13 cellular contexts compared by ENCODE assay signal in the genomic region with DNA sequence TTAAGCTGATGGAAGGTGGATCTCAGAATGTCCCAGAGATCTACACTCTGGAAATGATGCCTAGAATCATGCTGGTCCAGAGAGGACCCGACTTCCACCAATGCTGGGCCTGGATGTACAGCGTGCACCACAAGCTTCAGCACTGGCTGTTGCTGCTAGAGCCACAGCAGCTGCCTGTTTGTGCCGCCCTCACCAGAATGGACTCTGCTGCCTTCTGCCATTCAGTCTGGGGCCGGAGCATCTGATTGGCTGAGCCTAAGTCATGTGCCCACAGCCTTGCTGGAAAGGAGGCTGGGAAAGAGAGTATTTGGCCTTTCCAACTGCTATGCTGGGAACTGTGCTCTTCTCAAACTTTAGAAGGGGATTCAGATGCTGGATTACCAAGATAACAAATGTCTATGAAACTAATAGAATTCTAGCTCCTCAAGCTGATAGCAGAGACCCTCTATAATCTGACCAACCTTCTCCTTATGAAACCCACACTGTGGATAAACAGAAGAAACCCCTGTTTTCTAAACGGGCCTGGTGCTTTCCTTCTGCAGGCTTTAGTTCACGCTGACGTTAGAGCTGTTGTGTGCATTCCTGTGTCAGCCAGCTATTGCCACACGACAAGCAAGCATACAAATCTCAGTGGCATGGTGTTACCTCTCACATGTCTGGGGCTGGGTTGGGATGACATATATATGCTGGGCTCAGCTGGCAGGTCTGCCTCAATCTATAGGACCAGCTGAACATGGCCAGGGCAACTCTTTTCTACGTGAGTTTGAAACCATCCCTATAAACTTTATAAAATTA. TPM values are rescaled to one million over a fixed set of nuclear protein-coding genes. Genes with fewer than 3 reads are reported as not detected.
DNase-seq lines count a peak whose midpoint lies in the region; ATAC-seq and TF ChIP-seq lines count a peak whose summit lies in the region.
"Had no signal": no experiment of that assay in that cellular context is flagged by ENCODE, and none has a peak within 500 bp of the region (broad histone marks: within the 10 kb centered on the region; RNA-seq: fewer than 3 reads in every experiment).

No MANE protein-coding gene starts in this region.

- H3K4me3 ChIP-seq in Caco-2 (ENCODE audit: low read depth, low read length) (no peak overlapping the region), endodermal cell (ENCODE audit: low read length) (no peak overlapping the region)

- intact Hi-C loops in Caco-2 (cut with micrococcal nuclease; ENCODE audit: unreplicated experiment): no loop called here

- H3K27me3 Mint-ChIP-seq in Caco-2 (ENCODE audit: insufficient read depth, unreplicated experiment) (peaks cover 13% of the 10 kb centered on the region), endodermal cell (ENCODE audit: insufficient read depth) (peaks cover 10% of the 10 kb centered on the region), neural crest cell (ENCODE audit: low read depth) (no peaks in the 10 kb centered on the region)

- DNase-seq in Caco-2 (peak; percentile 2 to 34), NCI-H524 (lab: John Stamatoyannopoulos, UW) (peak; percentile 28 to 77), endodermal cell (peak; percentile 83), neural crest cell (ENCODE audit: low read depth, low spot score) (peak; percentile 34), activated T-cell treated with anti-CD3 and anti-CD28 coated beads for 4 hours (no peak), OCI-M1 (lab: John Stamatoyannopoulos, UW) (no peak)
- DNase-seq in central memory CD4-positive, alpha-beta T cell: no peak
- DNase-seq: DMS79; naive thymus-derived CD8-positive, alpha-beta T cell; NCI-H2029 treated with DMSO at 0.1 percent for 48 hours had no signal

- no peaks in the 10 kb centered on the region for H3K4me1 Mint-ChIP-seq in Caco-2 (ENCODE audit: low read depth, unreplicated experiment)
- peaks cover 9% of the 10 kb centered on the region for H3K4me1 Mint-ChIP-seq in endodermal cell
- peaks cover 7% of the 10 kb centered on the region for H3K4me1 Mint-ChIP-seq in neural crest cell

- no peak overlapping the region for H3K27ac ChIP-seq in endodermal cell (ENCODE audit: low read depth, low read length)

- no peaks in the 10 kb centered on the region for H3K36me3 Mint-ChIP-seq in Caco-2 (ENCODE audit: insufficient read depth, unreplicated experiment)
- H3K36me3 Mint-ChIP-seq in endodermal cell (ENCODE audit: low read depth): no peaks in the 10 kb centered on the region
- H3K36me3 Mint-ChIP-seq in neural crest cell (ENCODE audit: low read depth): no peaks in the 10 kb centered on the region
- H3K36me3 Mint-ChIP-seq: naive thymus-derived CD8-positive, alpha-beta T cell had no signal

- H3K4me3 Mint-ChIP-seq in Caco-2 (ENCODE audit: unreplicated experiment): no peak overlapping the region
- no peak overlapping the region for H3K4me3 Mint-ChIP-seq in endodermal cell
- no peak overlapping the region for H3K4me3 Mint-ChIP-seq in neural crest cell
- H3K4me3 Mint-ChIP-seq: naive thymus-derived CD8-positive, alpha-beta T cell had no signal

- H3K27ac Mint-ChIP-seq in Caco-2 (ENCODE audit: unreplicated experiment): no peak overlapping the region
- no peak overlapping the region for H3K27ac Mint-ChIP-seq in endodermal cell
- no peak overlapping the region for H3K27ac Mint-ChIP-seq in neural crest cell (ENCODE audit: unreplicated experiment)

- H3K27me3 ChIP-seq in Caco-2 (replicated peaks; ENCODE audit: control insufficient read depth, insufficient read depth, low read length): no peaks in the 10 kb centered on the region
- no peaks in the 10 kb centered on the region for H3K27me3 ChIP-seq in endodermal cell (ENCODE audit: control insufficient read depth, insufficient read depth, low read length, poor library complexity, severe bottlenecking)

- BruUV-seq in Caco-2 (replicated peaks; lab: Mats Ljungman, UMichigan): no TSS peak

- H3K9ac ChIP-seq in endodermal cell (ENCODE audit: extremely low read depth, low read length, poor library complexity, severe bottlenecking): no peak overlapping the region

- H3K36me3 ChIP-seq in Caco-2 (ENCODE audit: control insufficient read depth, insufficient read depth, low read length): no peaks in the 10 kb centered on the region
- no peaks in the 10 kb centered on the region for H3K36me3 ChIP-seq in endodermal cell (ENCODE audit: control insufficient read depth, insufficient read depth, low read length)

- TF ChIP-seq CTCF in Caco-2 (IDR thresholded peaks at IDR 0.05; ENCODE audit: insufficient read depth in 1 of 2, low read depth in 1 of 2, low read length in 1 of 2, severe bottlenecking in 1 of 2, unreplicated experiment in 1 of 2) (no peak), endodermal cell (conservative IDR thresholded peaks at IDR 0.05) (no peak), neural crest cell (conservative IDR thresholded peaks at IDR 0.05) (no peak)

- H3K9me3 Mint-ChIP-seq in Caco-2 (ENCODE audit: unreplicated experiment): peaks cover 13% of the 10 kb centered on the region
- H3K9me3 Mint-ChIP-seq in endodermal cell: peaks cover 9% of the 10 kb centered on the region
- H3K9me3 Mint-ChIP-seq in neural crest cell: no peaks in the 10 kb centered on the region
- H3K9me3 Mint-ChIP-seq: naive thymus-derived CD8-positive, alpha-beta T cell had no signal

- H3K4me1 ChIP-seq in Caco-2: no peaks in the 10 kb centered on the region
- no peaks in the 10 kb centered on the region for H3K4me1 ChIP-seq in endodermal cell (ENCODE audit: control insufficient read depth, insufficient read depth, low read length)

- CTCF ChIA-PET in Caco-2 (lab: Charles Lee): interaction anchor here (0.6 kb wide), 1 partner anchor 488 kb away, joined by 3 read pairs; no protein-coding TSS in a partner anchor

- H3K9me3 ChIP-seq in Caco-2 (no peaks in the 10 kb centered on the region), endodermal cell (ENCODE audit: control insufficient read depth, low read length) (no peaks in the 10 kb centered on the region)

- 88 to 98% methylated on average over 6 to 8 of the region's 9 CpGs for WGBS in endodermal cell (ENCODE audit: insufficient coverage in 1 of 2, insufficient read length in 1 of 2), 2 experiments

- POLR2A ChIA-PET in Caco-2 (lab: Charles Lee): no interaction called here

- no peak for ATAC-seq in GM19397 (IDR thresholded peaks at IDR 0.05; ENCODE audit: unreplicated experiment)
- ATAC-seq: naive thymus-derived CD8-positive, alpha-beta T cell had no signal

RNA-seq across cellular contexts. Expression of a gene that starts 4.1 kb away (rescaled TPM):
- total RNA-seq in Caco-2 (2022) (not detected in 2 replicates), endodermal cell (1 to 10 TPM in 1 of 2 donors, not detected in 1; 2.1 TPM), neural crest cell (not detected in 2 replicates)
- not detected for polyA plus RNA-seq in endodermal cell (2013, experiment 1 of 2)
- polyA plus RNA-seq in endodermal cell (2013, experiment 2 of 2): not detected
- total RNA-seq: epithelial cell of proximal tubule; T-helper 1 cell treated with Interleukin-12 subunit alpha and Interleukin-12 subunit beta and Interleukin-4 antibody, amounts not matched to agents 30 ng/mL and 1 ng/mL, for 36 hours had no signal
- polyA plus RNA-seq: naive thymus-derived CD8-positive, alpha-beta T cell had no signal

Comparison
In these comparisons a context has a peak if more than half of its experiments do, and no peak if none do; other contexts are left out.
1. DNase-seq: peak in Caco-2 (2 of 2), NCI-H524 (2 of 2), endodermal cell (single experiment) and neural crest cell (single experiment); none in activated T-cell treated with anti-CD3 and anti-CD28 coated beads for 4 hours (single experiment), central memory CD4-positive, alpha-beta T cell (single experiment) and OCI-M1 (single experiment).